In genomic region chr12:108614041-108614440, GRCh38 we compare ENCODE assay signal across 2 cellular contexts.
A peak's percentile ranks its signal among the peaks of the same experiment; 100 is the strongest.
TF ChIP-seq lines count a peak whose summit lies in the region.

No MANE protein-coding gene starts in this region.

TF ChIP-seq in HEK293, 187 proteins besides CTCF, POLR2A, EP300 and RAD21:
- TF ChIP-seq ZNF768 (tag by site-specific recombination; IDR thresholded peaks at IDR 0.05) = 0 out of 2 replicates have a peak, but pooled peaks have one; percentile 46
- no peak for TF ChIP-seq SCRT2 (tag by site-specific recombination; IDR thresholded peaks at IDR 0.05)
TF ChIP-seq in HEK293: peak in this region for 1.

TF ChIP-seq in K562, 482 proteins besides CTCF, POLR2A, EP300 and RAD21:
- peak; percentile 89 for TF ChIP-seq ADNP (tag; IDR thresholded peaks at IDR 0.05)
- TF ChIP-seq ZBED1 (IDR thresholded peaks at IDR 0.05) = no peak
- no peak for TF ChIP-seq RFX5 (IDR thresholded peaks at IDR 0.05; ENCODE audit: low read depth, low read length)
- TF ChIP-seq RBM25 (IDR thresholded peaks at IDR 0.05; ENCODE audit: low read depth, low read length, severe bottlenecking) = peak; percentile 96
- TF ChIP-seq DIDO1 (tag; IDR thresholded peaks at IDR 0.05; ENCODE audit: low read depth) = no peak
- TF ChIP-seq NONO (IDR thresholded peaks at IDR 0.05; ENCODE audit: low read depth in 2 of 2, low read length in 1 of 2) = no peak
- TF ChIP-seq CBX1 (IDR thresholded peaks at IDR 0.05; ENCODE audit: low read depth) = peak; percentile 61; the same call in 1 of the 2 replicates
- TF ChIP-seq ZNF407 (IDR thresholded peaks at IDR 0.05; ENCODE audit: low read depth) = no peak
- peak; percentile 94 for TF ChIP-seq BCOR (IDR thresholded peaks at IDR 0.05)
- TF ChIP-seq BDP1 (IDR thresholded peaks at IDR 0.05; ENCODE audit: insufficient read depth, insufficient read length) = no peak
- peak; percentile 57 for TF ChIP-seq CHD4 (IDR thresholded peaks at IDR 0.05; ENCODE audit: insufficient read depth, insufficient replicate concordance, low read depth, low read length, poor library complexity, severe bottlenecking)
- TF ChIP-seq ZNF699 (CRISPR knock-in tag; IDR thresholded peaks at IDR 0.05; ENCODE audit: insufficient replicate concordance) = no peak
- no peak for TF ChIP-seq ZNF175 (CRISPR knock-in tag; IDR thresholded peaks at IDR 0.05; ENCODE audit: low read depth)
- TF ChIP-seq RCOR1 (IDR thresholded peaks at IDR 0.05; ENCODE audit: borderline replicate concordance in 1 of 2, low read depth in 2 of 2, low read length in 2 of 2) = 0 out of 4 replicates have a peak, but pooled peaks of 1 of the 2 experiments have one; percentile 35
- TF ChIP-seq MXI1 (IDR thresholded peaks at IDR 0.05; ENCODE audit: low read depth, low read length) = no peak
- TF ChIP-seq KDM1A (IDR thresholded peaks at IDR 0.05) = peak; percentile 48 to 80; a peak in 2 of 4 replicates
- TF ChIP-seq FOXP1 (CRISPR knock-in tag; IDR thresholded peaks at IDR 0.05) = no peak
- no peak for TF ChIP-seq RBM34 (IDR thresholded peaks at IDR 0.05; ENCODE audit: borderline replicate concordance, insufficient read depth, low read length)
- TF ChIP-seq NCOA6 (IDR thresholded peaks at IDR 0.05) = no peak
- peak; percentile 87 for TF ChIP-seq ZFP36 (IDR thresholded peaks at IDR 0.05; ENCODE audit: low read depth, low read length, partially characterized antibody)
- TF ChIP-seq GTF2A2 (tag; IDR thresholded peaks at IDR 0.05) = no peak
- TF ChIP-seq SMARCA5 (IDR thresholded peaks at IDR 0.05) = peak; percentile 74; the same call in 1 of the 2 replicates
- TF ChIP-seq HDAC2 (IDR thresholded peaks at IDR 0.05) = 0 out of 2 replicates have a peak, but pooled peaks have one; percentile 40
- peak; percentile 62; the same call in 1 of the 2 replicates for TF ChIP-seq PTBP1 (IDR thresholded peaks at IDR 0.05; ENCODE audit: low read depth, low read length)
- no peak for TF ChIP-seq PURB (CRISPR knock-in tag; IDR thresholded peaks at IDR 0.05; ENCODE audit: low read depth)
